20 cellular contexts compared by ENCODE assay signal in genomic region chrX:32126997-32127396, GRCh38.
DNase-seq lines count a peak whose midpoint lies in the region; ATAC-seq and TF ChIP-seq lines count a peak whose summit lies in the region.
"Had no signal": no experiment of that assay in that cellular context is flagged by ENCODE, and none has a peak within 500 bp of the region (broad histone marks: within the 10 kb centered on the region; RNA-seq: fewer than 3 reads in every experiment).

No MANE protein-coding gene starts in this region.

- intact Hi-C loops in left ventricle myocardium superior (cut with micrococcal nuclease) (no loop called here), left cardiac atrium (cut with DNase I) (no loop called here), left lung (cut with DNase I) (no loop called here)

- DNase-seq in left ventricle myocardium superior (no peak), left cardiac atrium (no peak), left lung (no peak), myocyte (ENCODE audit: low read depth) (peak; percentile 1)
- no peak for DNase-seq in effector memory CD8-positive, alpha-beta T cell
- DNase-seq: 8988T; CD4-positive, alpha-beta memory T cell; DMS153; DND-41; EL; GM23248; IMR-90 had no signal

- no peaks in the 10 kb centered on the region for H3K36me3 Mint-ChIP-seq in effector memory CD8-positive, alpha-beta T cell (ENCODE audit: insufficient read depth)
- H3K36me3 Mint-ChIP-seq: CD14-positive monocyte; CD4-positive, alpha-beta memory T cell had no signal

- no peak overlapping the region for H3K4me3 Mint-ChIP-seq in effector memory CD8-positive, alpha-beta T cell
- H3K4me3 Mint-ChIP-seq: CD14-positive monocyte; CD4-positive, alpha-beta memory T cell had no signal

- no peaks in the 10 kb centered on the region for H3K9me3 ChIP-seq in left lung
- H3K9me3 ChIP-seq: BLaER1, HAP-1 had no signal

- TF ChIP-seq CTCF in left lung (IDR thresholded peaks at IDR 0.05), result no peak

- no peak overlapping the region for H3K27ac Mint-ChIP-seq in effector memory CD8-positive, alpha-beta T cell
- H3K27ac Mint-ChIP-seq: CD14-positive monocyte; CD4-positive, alpha-beta memory T cell had no signal

- ATAC-seq in left ventricle myocardium superior (peak; percentile 50), left cardiac atrium (no peak), left lung (peak; percentile 92), GM19455 (IDR thresholded peaks at IDR 0.05; ENCODE audit: unreplicated experiment) (no peak), GM21786 (IDR thresholded peaks at IDR 0.05; ENCODE audit: unreplicated experiment) (no peak)
- ATAC-seq in effector memory CD8-positive, alpha-beta T cell (replicated peaks), result no peak
- ATAC-seq: GM12878, K562 had no signal

- peaks cover 5 to 13% of the 10 kb centered on the region in 2 donors for H3K9me3 Mint-ChIP-seq in effector memory CD8-positive, alpha-beta T cell

- no peak overlapping the region for H3K27ac ChIP-seq in left lung
- H3K27ac ChIP-seq: BLaER1, GM23248, HL-60 had no signal

- no peaks in the 10 kb centered on the region for H3K4me1 ChIP-seq in left lung
- H3K4me1 ChIP-seq: HAP-1 had no signal

- no peaks in the 10 kb centered on the region for H3K36me3 ChIP-seq in left lung
- H3K36me3 ChIP-seq: BLaER1, HAP-1 had no signal

- H3K4me1 Mint-ChIP-seq in effector memory CD8-positive, alpha-beta T cell (ENCODE audit: low read depth in 2 of 2), result no peaks in the 10 kb centered on the region
- H3K4me1 Mint-ChIP-seq: CD14-positive monocyte; CD4-positive, alpha-beta memory T cell had no signal

- no peak overlapping the region for H3K4me3 ChIP-seq in left lung
- H3K4me3 ChIP-seq: BLaER1, GM12878, GM23248, HAP-1, K562 had no signal

- no peaks in the 10 kb centered on the region for H3K27me3 ChIP-seq in left lung

- no peaks in the 10 kb centered on the region for H3K27me3 Mint-ChIP-seq in effector memory CD8-positive, alpha-beta T cell
- H3K27me3 Mint-ChIP-seq: CD4-positive, alpha-beta memory T cell had no signal

Comparison
In these comparisons a context has a peak if more than half of its experiments do, and no peak if none do; other contexts are left out.
1. ATAC-seq: peak in left ventricle myocardium superior (single experiment) and left lung (single experiment); none in left cardiac atrium (0 of 2), GM19455 (single experiment), GM21786 (single experiment) and effector memory CD8-positive, alpha-beta T cell (single experiment).